In the genomic region with DNA sequence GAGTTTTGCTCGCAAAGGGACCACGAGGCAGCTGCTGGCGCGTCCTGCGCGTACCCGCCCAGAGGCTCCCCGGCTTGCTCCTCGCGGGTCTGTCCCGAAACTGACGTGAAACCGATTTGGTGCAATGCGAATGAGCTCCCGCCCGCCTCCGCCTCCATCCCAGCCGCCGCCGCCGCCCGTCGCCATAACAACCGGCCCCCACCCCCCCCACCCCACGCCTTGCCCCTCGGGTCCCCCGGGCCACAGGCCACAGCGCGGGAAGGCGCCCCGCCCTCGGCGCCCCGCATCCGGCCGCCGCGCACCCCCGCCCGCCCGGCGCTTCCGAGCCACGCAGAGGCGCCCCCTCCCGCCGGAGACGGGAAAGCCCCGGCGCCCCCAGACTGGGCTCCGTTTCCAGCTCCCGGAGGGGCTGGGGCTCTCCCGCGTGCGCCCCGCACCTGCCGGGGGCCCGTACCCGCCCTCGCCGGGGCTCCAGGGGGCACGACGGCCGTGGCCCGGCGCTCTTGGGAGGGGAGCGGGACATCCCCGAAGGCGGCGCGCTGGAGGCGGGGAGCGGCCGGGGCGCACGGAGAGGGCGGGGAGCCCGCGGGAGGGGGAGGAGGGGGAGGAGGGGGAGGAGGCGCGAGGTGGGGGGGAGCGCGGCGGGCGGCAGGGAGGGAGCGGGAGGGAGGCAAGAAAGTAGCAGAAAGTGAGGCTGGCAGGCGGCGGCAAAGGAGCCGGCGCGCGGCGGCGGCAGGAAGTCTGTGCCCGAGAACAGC, we compare ENCODE assay signal across 8 cellular contexts.
DNase-seq lines count a peak whose midpoint lies in the region; ATAC-seq and TF ChIP-seq lines count a peak whose summit lies in the region.

Gene CAMK1D (plus strand): TSS at position 678 of the 758 bp plus-strand sequence.

- H3K36me3 ChIP-seq in mucosa of rectum (ENCODE audit: control insufficient read depth in 2 of 2, insufficient read depth in 2 of 2, low read length in 2 of 2) = no peaks in the 10 kb centered on the region

- H3K4me3 ChIP-seq in AG09309 (ENCODE audit: control insufficient read depth, low read depth, low read length) (peak within 1 kb of the TSS; percentile 57), mucosa of rectum (ENCODE audit: low read length in 2 of 2) (peak within 1 kb of the TSS; percentile 89 to 99)

- H3K9me3 ChIP-seq in mucosa of rectum (ENCODE audit: control insufficient read depth in 2 of 2, low read length in 2 of 2) = no peaks in the 10 kb centered on the region

- DNase-seq in AG09309 (ENCODE audit: low read depth) = peak; percentile 21
- DNase-seq in NOMO-1 (lab: John Stamatoyannopoulos, UW; ENCODE audit: unreplicated experiment in 2 of 2) = peak; percentile 92
- DNase-seq in activated T-cell treated with anti-CD3 and anti-CD28 coated beads for 1 hour (ENCODE audit: low read depth) = peak; percentile 83
- DNase-seq in epithelial cell of prostate (ENCODE audit: low read depth, low spot score) = peak; percentile 12
- DNase-seq in stimulated activated CD8-positive, alpha-beta memory T cell treated with anti-CD3 and anti-CD28 coated beads, Interleukin-7, amount 100 ng/mL, for 1 hour (ENCODE audit: low read depth in 2 of 2) = peak; percentile 78 to 82

- no peaks in the 10 kb centered on the region for H3K27me3 ChIP-seq in mucosa of rectum (ENCODE audit: control insufficient read depth in 2 of 2, insufficient read depth in 2 of 2, low read length in 2 of 2)

- TF ChIP-seq CTCF in AG09309 (IDR thresholded peaks at IDR 0.05; ENCODE audit: control insufficient read depth, insufficient read depth, low read depth, low read length, missing control alignments) = peak; percentile 19

- H3K4me1 ChIP-seq in mucosa of rectum (ENCODE audit: control insufficient read depth in 2 of 2, insufficient read depth in 2 of 2, low read length in 2 of 2) = peaks cover 17 to 21% of the 10 kb centered on the region in 2 donors

- H3K9ac ChIP-seq in mucosa of rectum (ENCODE audit: low read depth in 1 of 2, low read length in 2 of 2) = peak within 1 kb of the TSS; percentile 79

- H3K27ac ChIP-seq in epithelial cell of prostate = no peak within 1 kb of the TSS
- H3K27ac ChIP-seq in mucosa of rectum (ENCODE audit: low read depth in 2 of 2, low read length in 2 of 2) = peak within 1 kb of the TSS; percentile 70 to 84

- peak; percentile 42 for ATAC-seq in GM18868 (IDR thresholded peaks at IDR 0.05; ENCODE audit: unreplicated experiment)
- ATAC-seq in HG03103 (IDR thresholded peaks at IDR 0.05; ENCODE audit: low read depth, unreplicated experiment) = peak; percentile 37

Comparison
In these comparisons a context has a peak if more than half of its experiments do, and no peak if none do; other contexts are left out.
1. DNase-seq: peak in every context shown above with its lines; median percentile 92 in NOMO-1; 83 in activated T-cell treated with anti-CD3 and anti-CD28 coated beads for 1 hour; 80 in stimulated activated CD8-positive, alpha-beta memory T cell treated with anti-CD3 and anti-CD28 coated beads, Interleukin-7, amount 100 ng/mL, for 1 hour; 21 in AG09309; 12 in epithelial cell of prostate.